Comparison of ENCODE assay signal across 9 cellular contexts in genomic region chr17:50948711-50949110, GRCh38.
DNase-seq lines count a peak whose midpoint lies in the region; ATAC-seq and TF ChIP-seq lines count a peak whose summit lies in the region.
"Had no signal": no experiment of that assay in that cellular context is flagged by ENCODE, and none has a peak within 500 bp of the region (broad histone marks: within the 10 kb centered on the region; RNA-seq: fewer than 3 reads in every experiment).

No MANE protein-coding gene starts in this region.

- H2AFZ ChIP-seq in parathyroid adenoma, result peak overlapping the region; percentile 18

- H3K27me3 ChIP-seq in heart left ventricle, result no peaks in the 10 kb centered on the region
- no peaks in the 10 kb centered on the region for H3K27me3 ChIP-seq in esophagus (ENCODE audit: control insufficient read depth in 1 of 2, insufficient read depth in 2 of 2, low read length in 2 of 2)
- no peaks in the 10 kb centered on the region for H3K27me3 ChIP-seq in parathyroid adenoma (ENCODE audit: control insufficient read depth, insufficient read depth, low read length)

- H3K4me2 ChIP-seq in parathyroid adenoma (ENCODE audit: low read length), result peak overlapping the region; percentile 15

- 94 to 97% (median 96%) methylated on average over 13 of the region's 13 CpGs for WGBS in heart left ventricle, 4 donors
- 93% methylated on average over 13 of the region's 13 CpGs for WGBS in esophagus, 2 donors

- no peak overlapping the region for H3K9ac ChIP-seq in parathyroid adenoma

- TF ChIP-seq CTCF in heart left ventricle (IDR thresholded peaks at IDR 0.05), result no peak
- TF ChIP-seq CTCF in parathyroid adenoma (IDR thresholded peaks at IDR 0.05), result no peak

- TF ChIP-seq POLR2A in heart left ventricle (IDR thresholded peaks at IDR 0.05), result no peak

- H3K9me3 ChIP-seq in heart left ventricle, result no peaks in the 10 kb centered on the region
- no peaks in the 10 kb centered on the region for H3K9me3 ChIP-seq in esophagus (ENCODE audit: control insufficient read depth in 2 of 2, insufficient read depth in 1 of 2, low read depth in 1 of 2, low read length in 1 of 2)
- H3K9me3 ChIP-seq in parathyroid adenoma (ENCODE audit: control insufficient read depth, low read length), result no peaks in the 10 kb centered on the region

- H3K36me3 ChIP-seq in heart left ventricle (no peaks in the 10 kb centered on the region), esophagus (ENCODE audit: control insufficient read depth in 2 of 2, insufficient read depth in 2 of 2, low read length in 1 of 2) (no peaks in the 10 kb centered on the region), parathyroid adenoma (ENCODE audit: control insufficient read depth, insufficient read depth, low read length) (no peaks in the 10 kb centered on the region)

- no peak overlapping the region for H3K4me3 ChIP-seq in heart left ventricle
- H3K4me3 ChIP-seq in esophagus (ENCODE audit: low read depth in 1 of 2, low read length in 2 of 2), result no peak overlapping the region
- peak overlapping the region; percentile 17 for H3K4me3 ChIP-seq in parathyroid adenoma (ENCODE audit: low read depth, low read length)

- DNase-seq in heart left ventricle (no peak), Right ventricle myocardium inferior (ENCODE audit: missing footprints) (no peak), COLO829 (ENCODE audit: low spot score) (no peak), HCEC 1CT (no peak)
- DNase-seq: naive B cell had no signal

- intact Hi-C loops in heart left ventricle (cut with DNase I) (loop anchor here in 2 of 10 donors (5.0 kb wide), 2 partner anchors 81 to 406 kb away; partner anchors contain the start of gene TOB1 (in 1 of the 2)), Right ventricle myocardium inferior (cut with DNase I) (no loop called here)

- no peak for ATAC-seq in heart left ventricle
- no peak for ATAC-seq in Right ventricle myocardium inferior
- ATAC-seq in GM21447 (IDR thresholded peaks at IDR 0.05; ENCODE audit: unreplicated experiment), result no peak
- ATAC-seq in HG03159 (IDR thresholded peaks at IDR 0.05; ENCODE audit: unreplicated experiment), result no peak

- H3K4me1 ChIP-seq in heart left ventricle, result peaks cover under 1 to 66% (median 43%) of the 10 kb centered on the region in 12 donors
- peaks cover 6 to 30% of the 10 kb centered on the region in 2 donors for H3K4me1 ChIP-seq in esophagus (ENCODE audit: control insufficient read depth in 2 of 2, insufficient read depth in 2 of 2, low read length in 1 of 2)
- peaks cover 59% of the 10 kb centered on the region for H3K4me1 ChIP-seq in parathyroid adenoma

- H3K79me2 ChIP-seq in parathyroid adenoma, result peaks cover 4% of the 10 kb centered on the region

- H3K27ac ChIP-seq in heart left ventricle (peak overlapping the region; percentile 71 to 91 (median 82)), esophagus (ENCODE audit: low read depth in 2 of 2, low read length in 1 of 2) (peak overlapping the region; percentile 94), parathyroid adenoma (peak overlapping the region; percentile 98)
